In the genomic region with DNA sequence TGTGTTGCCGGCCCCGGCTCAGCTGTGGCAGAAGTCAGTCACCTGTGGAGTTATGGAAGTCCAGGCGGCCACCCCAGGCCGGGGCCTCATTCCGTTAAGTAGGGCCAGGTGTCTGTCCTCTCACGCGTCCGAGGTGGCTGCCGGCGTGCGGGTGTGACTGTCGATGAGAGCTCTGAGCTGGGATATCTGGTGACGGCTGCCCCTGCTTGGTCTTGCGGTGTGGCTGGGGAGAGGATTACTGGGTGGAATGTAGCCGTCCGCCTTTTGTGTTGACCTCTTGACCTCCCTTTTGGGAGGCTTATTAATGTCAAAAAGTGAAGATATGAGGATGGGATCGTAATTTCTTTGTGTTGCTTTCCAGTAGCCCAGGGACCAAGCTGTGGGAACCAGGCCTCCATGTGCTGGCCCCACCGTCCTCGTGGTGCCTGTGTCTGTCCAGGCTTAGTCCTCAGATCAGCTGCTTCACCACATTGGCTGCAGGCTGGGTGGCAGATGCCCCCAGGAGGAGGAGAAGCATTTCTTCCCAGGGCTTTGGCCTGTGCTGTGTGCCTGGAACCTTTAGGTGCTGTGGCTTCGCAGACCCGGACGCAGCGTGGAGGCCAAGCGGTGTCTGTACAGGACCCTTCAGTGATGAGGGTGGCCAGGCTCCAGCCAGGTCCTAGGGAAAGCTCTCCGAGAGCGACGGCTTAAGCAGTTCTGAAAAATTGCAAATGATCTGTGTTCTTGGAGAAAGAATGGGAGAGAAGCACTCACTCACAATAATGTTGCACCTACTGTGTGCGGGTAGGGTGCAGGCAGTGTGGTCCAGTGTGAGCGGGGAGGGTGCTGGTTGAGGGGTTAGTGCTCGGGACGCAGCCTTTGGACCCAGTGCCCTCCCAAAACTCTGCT, we compare ENCODE assay signal across 9 cellular contexts. TPM values are rescaled to one million over a fixed set of nuclear protein-coding genes. Genes with fewer than 3 reads are reported as not detected.
DNase-seq lines count a peak whose midpoint lies in the region; ATAC-seq, FAIRE-seq and TF ChIP-seq lines count a peak whose summit lies in the region.
"Had no signal": no experiment of that assay in that cellular context is flagged by ENCODE, and none has a peak within 500 bp of the region (broad histone marks: within the 10 kb centered on the region; RNA-seq: fewer than 3 reads in every experiment).

No MANE protein-coding gene starts in this region.

- H2AFZ ChIP-seq in GM12878 (ENCODE audit: control insufficient read depth, low read depth, low read length): peak overlapping the region; percentile 45; the same call in 1 of the 2 replicates

- peak overlapping the region; percentile 89 for H3K9ac ChIP-seq in GM12878 (ENCODE audit: control insufficient read depth, insufficient read depth, low read length)

- H3K36me3 Mint-ChIP-seq in CD8-positive, alpha-beta T cell: no peaks in the 10 kb centered on the region
- H3K36me3 Mint-ChIP-seq in natural killer cell: no peaks in the 10 kb centered on the region

- SMC1A ChIA-PET in GM12878 (lab: Charles Lee; ENCODE audit: uncharacterized antibody, unreplicated experiment): interaction anchor here (0.7 to 3.1 kb wide), 11 partner anchors 8 to 337 kb away, joined by 3 to 15 read pairs (median 5); no protein-coding TSS in a partner anchor

- intact Hi-C loops in CD8-positive, alpha-beta T cell (cut with DNase I, micrococcal nuclease): loop anchor here in 1 of 2 experiments (5.0 kb wide), 1 partner anchor 44 kb away; no protein-coding TSS in a partner anchor
- intact Hi-C loops in GM12878 (cut with micrococcal nuclease; ENCODE audit: unreplicated experiment) (loop anchor here (10.0 kb wide), 1 partner anchor 78 kb away; no protein-coding TSS in a partner anchor), natural killer cell (cut with micrococcal nuclease) (loop anchor here (5.0 to 10.0 kb wide), 2 partner anchors 81 to 192 kb away; no protein-coding TSS in a partner anchor)

- no peak for TF ChIP-seq RAD21 in GM12878 (IDR thresholded peaks at IDR 0.05; ENCODE audit: insufficient read depth, low read depth, low read length)

- RAD21 ChIA-PET in GM12878 (lab: Charles Lee; ENCODE audit: unreplicated experiment): interaction anchor here (0.9 to 2.7 kb wide), 5 partner anchors 20 to 81 kb away, joined by 3 to 17 read pairs (median 6); no protein-coding TSS in a partner anchor

- peaks cover 60% of the 10 kb centered on the region for H3K79me2 ChIP-seq in GM12878 (ENCODE audit: control insufficient read depth, insufficient read depth, low read length)

- in situ Hi-C loops in GM12878 (cut with MboI): no loop called here

- H3K27ac Mint-ChIP-seq in CD8-positive, alpha-beta T cell: peak overlapping the region; percentile 98
- peak overlapping the region; percentile 96 to 98 for H3K27ac Mint-ChIP-seq in natural killer cell

- H3K27ac ChIP-seq in CD8-positive, alpha-beta T cell (ENCODE audit: low read depth, low read length): peak overlapping the region; percentile 31
- H3K27ac ChIP-seq in GM12878 (ENCODE audit: control insufficient read depth, insufficient read depth): peak overlapping the region; percentile 98

- H3K27me3 ChIP-seq in CD8-positive, alpha-beta T cell (ENCODE audit: insufficient read depth, low read length): no peaks in the 10 kb centered on the region
- no peaks in the 10 kb centered on the region for H3K27me3 ChIP-seq in GM12878 (replicated peaks in 1 of 2; ENCODE audit: control insufficient read depth in 2 of 2, insufficient read depth in 2 of 2, low read length in 1 of 2)

- H4K20me1 ChIP-seq in GM12878 (ENCODE audit: control insufficient read depth, insufficient read depth): no peaks in the 10 kb centered on the region

- CTCF ChIA-PET in CD8-positive, alpha-beta T cell (lab: Charles Lee): interaction anchor here (0.6 to 2.4 kb wide), 10 partner anchors 9 to 148 kb away, joined by 3 to 11 read pairs (median 4); no protein-coding TSS in a partner anchor
- CTCF ChIA-PET in GM12878 (lab: Yijun Ruan, JAX): interaction anchor here (0.7 to 2.1 kb wide), 7 partner anchors 22 to 83 kb away, joined by 3 to 20 read pairs (median 6); no protein-coding TSS in a partner anchor

- no peaks in the 10 kb centered on the region for H3K9me3 Mint-ChIP-seq in CD8-positive, alpha-beta T cell
- H3K9me3 Mint-ChIP-seq in natural killer cell: no peaks in the 10 kb centered on the region

- TF ChIP-seq POLR2A in GM12878 (IDR thresholded peaks at IDR 0.05; ENCODE audit: low read depth, low read length): no peak

- no peak for DNase-seq in CD8-positive, alpha-beta T cell
- no peak for DNase-seq in Jurkat, Clone E6-1 (ENCODE audit: low read depth, low spot score)
- DNase-seq in GM12878 (ENCODE audit: low read depth, low spot score): no peak
- DNase-seq in natural killer cell: no peak
- no peak for DNase-seq in COR-L47 (lab: John Stamatoyannopoulos, UW)
- DNase-seq in NCI-H510A treated with DMSO at 0.1 percent for 48 hours (lab: John Stamatoyannopoulos, UW): no peak
- DNase-seq: nucleus accumbens had no signal

- ATAC-seq in CD8-positive, alpha-beta T cell: no peak
- ATAC-seq in GM12878 (no peak), natural killer cell (no peak), HG02938 (IDR thresholded peaks at IDR 0.05; ENCODE audit: unreplicated experiment) (no peak), HG02571 (IDR thresholded peaks at IDR 0.05; ENCODE audit: unreplicated experiment) (no peak)

- no peak for TF ChIP-seq CTCF in CD8-positive, alpha-beta T cell (IDR thresholded peaks at IDR 0.05)
- no peak for TF ChIP-seq CTCF in GM12878 (IDR thresholded peaks at IDR 0.05 in 2 of 3, conservative IDR thresholded peaks at IDR 0.05 in 1 of 3; ENCODE audit: control insufficient read depth in 2 of 3, extremely low read depth in 1 of 3, insufficient read depth in 1 of 3, low read depth in 3 of 3, low read length in 3 of 3)
- no peak for TF ChIP-seq CTCF in natural killer cell (IDR thresholded peaks at IDR 0.05)

- no peaks in the 10 kb centered on the region for H3K9me3 ChIP-seq in CD8-positive, alpha-beta T cell (ENCODE audit: low read length)
- no peaks in the 10 kb centered on the region for H3K9me3 ChIP-seq in GM12878 (replicated peaks; ENCODE audit: control insufficient read depth, insufficient read depth, low read length)

- H3K4me1 ChIP-seq in CD8-positive, alpha-beta T cell (ENCODE audit: insufficient read depth, low read length): peaks cover 77% of the 10 kb centered on the region
- peaks cover 78% of the 10 kb centered on the region for H3K4me1 ChIP-seq in GM12878 (ENCODE audit: control insufficient read depth, insufficient read depth, low read length)

- peaks cover 72% of the 10 kb centered on the region for H3K4me1 Mint-ChIP-seq in CD8-positive, alpha-beta T cell (ENCODE audit: low read depth)
- H3K4me1 Mint-ChIP-seq in natural killer cell: peaks cover 70 to 71% of the 10 kb centered on the region in 2 donors

- POLR2A ChIA-PET in CD8-positive, alpha-beta T cell (lab: Charles Lee): interaction anchor here (1.0 to 4.3 kb wide), 12 partner anchors 8 to 111 kb away, joined by 3 to 59 read pairs (median 4); no protein-coding TSS in a partner anchor
- POLR2A ChIA-PET in GM12878 (lab: Charles Lee): interaction anchor here (1.1 to 3.3 kb wide), 3 partner anchors 8 to 10 kb away, joined by 5 to 9 read pairs (median 6); no protein-coding TSS in a partner anchor

- no TSS peak for BruUV-seq in GM12878 (replicated peaks; lab: Mats Ljungman, UMichigan)

- 97% methylated on average over 31 of the region's 31 CpGs for WGBS in GM12878 (ENCODE audit: insufficient coverage, insufficient replicate concordance, low lambda C conversion rate, missing lambda C conversion rate)

- no peaks in the 10 kb centered on the region for H3K36me3 ChIP-seq in CD8-positive, alpha-beta T cell (ENCODE audit: insufficient read depth, low read length)
- H3K36me3 ChIP-seq in GM12878 (ENCODE audit: control insufficient read depth in 2 of 2, insufficient read depth in 2 of 2, low read length in 1 of 2): peaks cover 0 to 4% of the 10 kb centered on the region in 2 experiments; a peak in 2 of 4 replicates

- TF ChIP-seq EP300 in GM12878 (IDR thresholded peaks at IDR 0.05; ENCODE audit: borderline replicate concordance in 1 of 2, control insufficient read depth in 1 of 2, low read depth in 2 of 2, low read length in 2 of 2): no peak

- no peak overlapping the region for H3K4me3 Mint-ChIP-seq in CD8-positive, alpha-beta T cell
- peak overlapping the region; percentile 40 for H3K4me3 Mint-ChIP-seq in natural killer cell

- no peak for FAIRE-seq in GM12878 (lab: Jason Lieb, UNC)

- H3K4me2 ChIP-seq in GM12878 (ENCODE audit: control insufficient read depth, insufficient read depth): peak overlapping the region; percentile 93

- H3K4me3 ChIP-seq in CD8-positive, alpha-beta T cell (ENCODE audit: low read depth, low read length): no peak overlapping the region
- H3K4me3 ChIP-seq in Jurkat, Clone E6-1 (ENCODE audit: low read length): peak overlapping the region; percentile 24
- H3K4me3 ChIP-seq in GM12878: peak overlapping the region; percentile 36; the same call in 1 of the 2 replicates

- H3K27me3 Mint-ChIP-seq in CD8-positive, alpha-beta T cell (ENCODE audit: low read depth): no peaks in the 10 kb centered on the region
- H3K27me3 Mint-ChIP-seq in natural killer cell (ENCODE audit: low read depth in 2 of 2): no peaks in the 10 kb centered on the region

TF ChIP-seq in GM12878, 131 proteins besides CTCF, POLR2A, EP300 and RAD21 (continues in another document):
- no peak for TF ChIP-seq ZSCAN29 (IDR thresholded peaks at IDR 0.05)
- no peak for TF ChIP-seq BACH1 (IDR thresholded peaks at IDR 0.05; ENCODE audit: borderline replicate concordance)
- TF ChIP-seq CBFB (IDR thresholded peaks at IDR 0.05; ENCODE audit: low read depth): no peak

RNA-seq across cellular contexts. Expression of a gene that starts 23.2 kb away (rescaled TPM):
- not detected for total RNA-seq in CD8-positive, alpha-beta T cell
- not detected for polyA plus RNA-seq in Jurkat, Clone E6-1 (2012; ENCODE audit: insufficient read depth, insufficient read length)
- not detected in 2 replicates for total RNA-seq in GM12878 (2013; cell fraction: nucleolus; rRNA removed)
- total RNA-seq in GM12878 (2014; rRNA removed) (not detected in 2 replicates), GM12878 (2014; rRNA removed; fragmentation: Illumina TruSeq; extraction: Trizol) (not detected in 2 replicates), GM12878 (2021) (not detected in 2 replicates), natural killer cell (not detected)
- polyA plus RNA-seq in GM12878 (2011; ENCODE audit: low read depth): 0.08 TPM
- polyA plus RNA-seq in GM12878 (2011; rRNA removed) (not detected in 2 replicates), GM12878 (2014; fragmentation: Illumina TruSeq; extraction: Trizol) (not detected in 2 replicates), GM12878 (2014; fragmentation: Nextera tagmentation; extraction: Ambion mirVana) (not detected), GM12878 (2014; rRNA removed) (not detected in 2 replicates), GM12878 (2016; fragmentation: Nextera tagmentation; extraction: Ambion mirVana) (under 1 TPM in 1 of 2 experiments, not detected in 1; 0.06 TPM)
- polyA plus RNA-seq in GM12878 (2011; cell fraction: cytosol; rRNA removed): not detected in 2 replicates
- polyA plus RNA-seq in GM12878 (2011; cell fraction: nucleus; rRNA removed): not detected in 2 replicates
- 0.03 and 0.11 TPM in 2 replicates for polyA plus RNA-seq in GM12878 (2012)
- not detected in 2 replicates for polyA minus RNA-seq in GM12878 (2011; rRNA and poly(A)+ RNA removed)
- not detected in 2 replicates for polyA minus RNA-seq in GM12878 (2011; cell fraction: cytosol; rRNA and poly(A)+ RNA removed)
- polyA minus RNA-seq in GM12878 (2011; cell fraction: nucleus; rRNA and poly(A)+ RNA removed): not detected in 2 replicates
